Comparison of ENCODE assay signal across 2 cellular contexts in genomic region chr11:68947151-68947550, GRCh38.
TF ChIP-seq lines count a peak whose summit lies in the region.

No MANE protein-coding gene starts in this region.

TF ChIP-seq in IMR-90, 13 proteins besides CTCF, POLR2A, EP300 and RAD21:
- 0 out of 2 replicates have a peak, but pooled peaks have one; percentile 17 for TF ChIP-seq CEBPB (IDR thresholded peaks at IDR 0.05; ENCODE audit: low read depth, low read length)
- no peak for TF ChIP-seq MAFK (IDR thresholded peaks at IDR 0.05; ENCODE audit: low read depth, low read length)

TF ChIP-seq in HepG2, 621 proteins besides CTCF, POLR2A, EP300 and RAD21:
- TF ChIP-seq NFRKB (IDR thresholded peaks at IDR 0.05) (no peak), NFYC (CRISPR knock-in tag; IDR thresholded peaks at IDR 0.05) (no peak), KDM6A (CRISPR knock-in tag; IDR thresholded peaks at IDR 0.05; ENCODE audit: low read depth) (no peak), ZNF281 (CRISPR knock-in tag; IDR thresholded peaks at IDR 0.05; ENCODE audit: borderline replicate concordance) (no peak), TAF15 (IDR thresholded peaks at IDR 0.05; ENCODE audit: low read depth, low read length, poor library complexity, severe bottlenecking) (no peak), RERE (CRISPR knock-in tag; IDR thresholded peaks at IDR 0.05; ENCODE audit: low read depth) (no peak), MAFF (IDR thresholded peaks at IDR 0.05; ENCODE audit: low read depth, low read length) (no peak), RXRA (CRISPR knock-in tag; IDR thresholded peaks at IDR 0.05) (no peak), ZNF770 (CRISPR knock-in tag; IDR thresholded peaks at IDR 0.05) (no peak), IRF1 (CRISPR knock-in tag; IDR thresholded peaks at IDR 0.05; ENCODE audit: low read depth) (no peak), HDAC6 (IDR thresholded peaks at IDR 0.05; ENCODE audit: low read depth, low read length) (no peak), HDAC1 (CRISPR knock-in tag; IDR thresholded peaks at IDR 0.05) (no peak), ZNF720 (CRISPR knock-in tag; IDR thresholded peaks at IDR 0.05) (no peak), STAT5B (CRISPR knock-in tag; IDR thresholded peaks at IDR 0.05) (no peak), CEBPG (CRISPR knock-in tag; IDR thresholded peaks at IDR 0.05) (no peak), ZBTB39 (CRISPR knock-in tag; IDR thresholded peaks at IDR 0.05) (no peak), HHEX (CRISPR knock-in tag; IDR thresholded peaks at IDR 0.05) (no peak), HNRNPL (IDR thresholded peaks at IDR 0.05; ENCODE audit: low read depth, low read length) (no peak), KLF16 (CRISPR knock-in tag; IDR thresholded peaks at IDR 0.05) (no peak)
